ENCODE assay signal across 30 cellular contexts in the genomic region with DNA sequence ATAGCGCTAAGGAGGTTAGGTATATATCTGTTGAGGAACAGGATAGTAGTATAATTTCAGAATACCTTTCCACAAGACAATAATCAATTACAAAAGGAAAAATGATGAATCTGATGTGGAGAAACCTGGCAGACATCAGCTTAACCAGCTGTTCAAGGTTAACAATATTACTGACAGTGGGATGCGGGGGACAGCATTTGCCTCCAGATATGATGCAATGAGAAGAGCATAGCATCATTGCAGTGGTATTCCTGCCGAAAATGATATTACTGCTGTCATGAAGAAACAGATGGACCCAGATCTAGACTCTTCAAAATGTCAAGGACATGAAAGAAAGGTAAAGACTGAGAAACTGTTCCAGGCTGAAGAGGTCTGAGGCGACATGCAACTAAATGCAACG.
"Had no signal": no experiment of that assay in that cellular context is flagged by ENCODE, and none has a peak within 500 bp of the region (broad histone marks: within the 10 kb centered on the region; RNA-seq: fewer than 3 reads in every experiment).

No MANE protein-coding gene starts in this region.

- H3K9me3 Mint-ChIP-seq: activated CD4-positive, alpha-beta memory T cell treated with anti-CD3 and anti-CD28 coated beads, Interleukin-2, amount 10 ng/mL, durations not matched to agents 7 days and 5 days; activated naive CD4-positive, alpha-beta T cell treated with anti-CD3 and anti-CD28 coated beads, Interleukin-2, amount 10 ng/mL, durations not matched to agents 7 days and 5 days; activated naive CD8-positive, alpha-beta T cell treated with anti-CD3 and anti-CD28 coated beads, Interleukin-2, amount 50 U/mL, for 24 hours; brain had no signal

- H3K4me1 Mint-ChIP-seq: activated CD4-positive, alpha-beta memory T cell treated with anti-CD3 and anti-CD28 coated beads, Interleukin-2, amount 10 ng/mL, durations not matched to agents 7 days and 5 days; activated CD8-positive, alpha-beta memory T cell treated with anti-CD3 and anti-CD28 coated beads, Interleukin-2, amount 10 ng/mL, durations not matched to agents 7 days and 5 days; activated naive CD4-positive, alpha-beta T cell treated with anti-CD3 and anti-CD28 coated beads, Interleukin-2, amount 10 ng/mL, durations not matched to agents 7 days and 5 days; activated naive CD8-positive, alpha-beta T cell treated with anti-CD3 and anti-CD28 coated beads, Interleukin-2, amount 50 U/mL, for 24 hours had no signal

- H3K4me3 ChIP-seq: Peyer's patch, SJSA1 had no signal

- H3K27ac Mint-ChIP-seq: activated CD4-positive, alpha-beta memory T cell treated with anti-CD3 and anti-CD28 coated beads, Interleukin-2, amount 10 ng/mL, durations not matched to agents 7 days and 5 days; activated CD8-positive, alpha-beta memory T cell treated with anti-CD3 and anti-CD28 coated beads, Interleukin-2, amount 10 ng/mL, durations not matched to agents 7 days and 5 days; activated naive CD4-positive, alpha-beta T cell treated with anti-CD3 and anti-CD28 coated beads, Interleukin-2, amount 10 ng/mL, durations not matched to agents 7 days and 5 days; activated naive CD8-positive, alpha-beta T cell; activated naive CD8-positive, alpha-beta T cell treated with anti-CD3 and anti-CD28 coated beads, Interleukin-2, amount 50 U/mL, for 24 hours had no signal

- H3K36me3 ChIP-seq: Peyer's patch, WERI-Rb-1 had no signal

- H3K36me3 Mint-ChIP-seq: activated CD8-positive, alpha-beta memory T cell treated with anti-CD3 and anti-CD28 coated beads, Interleukin-2, amount 10 ng/mL, durations not matched to agents 7 days and 5 days; activated naive CD4-positive, alpha-beta T cell treated with anti-CD3 and anti-CD28 coated beads, Interleukin-2, amount 10 ng/mL, durations not matched to agents 7 days and 5 days; activated naive CD8-positive, alpha-beta T cell had no signal

- H3K27ac ChIP-seq: Peyer's patch, SJSA1, WERI-Rb-1 had no signal

- ATAC-seq: activated CD8-positive, alpha-beta memory T cell treated with anti-CD3 and anti-CD28 coated beads, Interleukin-2, amount 10 ng/mL, durations not matched to agents 7 days and 5 days; activated naive CD8-positive, alpha-beta T cell treated with anti-CD3 and anti-CD28 coated beads, Interleukin-2, amount 50 U/mL, for 24 hours had no signal

- H3K27me3 Mint-ChIP-seq: brain had no signal

- H3K27me3 ChIP-seq: Peyer's patch, SJSA1 had no signal

- H3K9me3 ChIP-seq: Peyer's patch, SJSA1 had no signal

- H3K4me3 Mint-ChIP-seq: activated CD4-positive, alpha-beta memory T cell treated with anti-CD3 and anti-CD28 coated beads, Interleukin-2, amount 10 ng/mL, durations not matched to agents 7 days and 5 days; activated CD8-positive, alpha-beta memory T cell treated with anti-CD3 and anti-CD28 coated beads, Interleukin-2, amount 10 ng/mL, durations not matched to agents 7 days and 5 days; activated naive CD4-positive, alpha-beta T cell treated with anti-CD3 and anti-CD28 coated beads, Interleukin-2, amount 10 ng/mL, durations not matched to agents 7 days and 5 days; activated naive CD8-positive, alpha-beta T cell; activated naive CD8-positive, alpha-beta T cell treated with anti-CD3 and anti-CD28 coated beads, Interleukin-2, amount 50 U/mL, for 24 hours; brain had no signal

- DNase-seq: activated CD4-positive, alpha-beta memory T cell treated with anti-CD3 and anti-CD28 coated beads, Interleukin-2, amount 10 ng/mL, durations not matched to agents 7 days and 5 days; activated CD4-positive, alpha-beta T cell treated with anti-CD3 and anti-CD28 coated beads for 1 hour; activated CD4-positive, alpha-beta T cell treated with anti-CD3 and anti-CD28 coated beads for 48 hours; activated CD4-positive, CD25-positive, alpha-beta regulatory T cell; activated CD8-positive, alpha-beta memory T cell treated with anti-CD3 and anti-CD28 coated beads for 24 hours; activated CD8-positive, alpha-beta memory T cell treated with anti-CD3 and anti-CD28 coated beads, Interleukin-2, amount 10 ng/mL, durations not matched to agents 7 days and 5 days; activated CD8-positive, alpha-beta memory T cell treated with anti-CD3 and anti-CD28 coated beads, Interleukin-2, amount 50 U/mL, for 48 hours; activated effector memory CD4-positive, alpha-beta T cell treated with Interleukin-2 at 50 U/mL for 16 hours; activated naive CD4-positive, alpha-beta T cell treated with anti-CD3 and anti-CD28 coated beads, Interleukin-2, amount 10 ng/mL, durations not matched to agents 7 days and 5 days; activated naive CD8-positive, alpha-beta T cell treated with anti-CD3 and anti-CD28 coated beads, Interleukin-2, amount 50 U/mL, for 24 hours; activated T-cell treated with anti-CD3 and anti-CD28 coated beads, Interleukin-2, amount 50 U/mL, for 48 hours; anterior cingulate cortex; caudate nucleus; NCI-H1105; NCI-H1417 treated with DMSO at 0.1 percent for 48 hours; NCI-H187 treated with DMSO at 0.1 percent for 48 hours; NCI-H2081; NCI-H2171 treated with DMSO at 0.1 percent for 48 hours; NCI-H2227 treated with DMSO at 0.1 percent for 48 hours; NCI-H446 treated with DMSO at 0.1 percent for 48 hours; NCI-H524; Peyer's patch; RPMI8226; SHP77 treated with DMSO at 0.1 percent for 48 hours; SW 1271; T1000; WERI-Rb-1 had no signal
